Comparison of ENCODE assay signal across 2 cellular contexts in the genomic region with DNA sequence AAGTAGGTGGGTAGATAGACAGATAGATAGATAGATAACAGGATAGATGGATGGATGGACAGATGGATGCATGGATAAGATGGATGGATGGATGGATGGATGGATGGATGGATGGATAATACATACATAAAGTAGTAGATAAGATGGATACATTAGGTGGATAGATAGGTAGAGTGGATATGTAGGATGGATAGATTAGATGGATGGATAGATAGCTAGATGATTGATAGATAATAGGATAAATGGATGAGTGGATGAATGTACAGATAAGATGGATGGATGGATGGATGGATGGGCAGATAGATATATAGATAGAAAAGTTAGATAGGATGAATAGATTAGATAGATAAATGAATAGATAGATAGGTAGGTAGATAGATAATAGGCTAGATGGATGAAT.
TF ChIP-seq lines count a peak whose summit lies in the region.

No MANE protein-coding gene starts in this region.

TF ChIP-seq in HEK293, 187 proteins besides CTCF, POLR2A, EP300 and RAD21:
- TF ChIP-seq ZBTB17 (tag by site-specific recombination; IDR thresholded peaks at IDR 0.05) (peak; percentile 72), ZNF18 (tag by site-specific recombination; IDR thresholded peaks at IDR 0.05) (no peak), ZBTB6 (tag by site-specific recombination; IDR thresholded peaks at IDR 0.05) (no peak), ZNF394 (tag by site-specific recombination; IDR thresholded peaks at IDR 0.05; ENCODE audit: borderline replicate concordance) (no peak), ZNF169 (tag by site-specific recombination; IDR thresholded peaks at IDR 0.05) (no peak), ZNF366 (tag by site-specific recombination; conservative IDR thresholded peaks at IDR 0.05) (peak; percentile 63), ZNF391 (tag by site-specific recombination; IDR thresholded peaks at IDR 0.05; ENCODE audit: borderline replicate concordance, low read depth) (no peak), ZNF654 (tag by site-specific recombination; IDR thresholded peaks at IDR 0.05; ENCODE audit: low read depth) (no peak)
- TF ChIP-seq, protein P1, sequence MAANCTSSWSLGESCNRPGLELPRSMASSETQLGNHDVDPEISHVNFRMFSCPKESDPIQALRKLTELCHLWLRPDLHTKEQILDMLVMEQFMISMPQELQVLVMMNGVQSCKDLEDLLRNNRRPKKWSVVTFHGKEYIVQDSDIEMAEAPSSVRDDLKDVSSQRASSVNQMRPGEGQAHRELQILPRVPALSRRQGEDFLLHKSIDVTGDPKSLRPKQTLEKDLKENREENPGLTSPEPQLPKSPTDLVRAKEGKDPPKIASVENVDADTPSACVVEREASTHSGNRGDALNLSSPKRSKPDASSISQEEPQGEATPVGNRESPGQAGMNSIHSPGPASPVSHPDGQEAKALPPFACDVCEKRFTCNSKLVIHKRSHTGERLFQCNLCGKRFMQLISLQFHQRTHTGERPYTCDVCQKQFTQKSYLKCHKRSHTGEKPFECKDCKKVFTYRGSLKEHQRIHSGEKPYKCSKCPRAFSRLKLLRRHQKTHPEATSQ (tag by site-specific recombination; IDR thresholded peaks at IDR 0.05), result no peak
- TF ChIP-seq, protein P2, sequence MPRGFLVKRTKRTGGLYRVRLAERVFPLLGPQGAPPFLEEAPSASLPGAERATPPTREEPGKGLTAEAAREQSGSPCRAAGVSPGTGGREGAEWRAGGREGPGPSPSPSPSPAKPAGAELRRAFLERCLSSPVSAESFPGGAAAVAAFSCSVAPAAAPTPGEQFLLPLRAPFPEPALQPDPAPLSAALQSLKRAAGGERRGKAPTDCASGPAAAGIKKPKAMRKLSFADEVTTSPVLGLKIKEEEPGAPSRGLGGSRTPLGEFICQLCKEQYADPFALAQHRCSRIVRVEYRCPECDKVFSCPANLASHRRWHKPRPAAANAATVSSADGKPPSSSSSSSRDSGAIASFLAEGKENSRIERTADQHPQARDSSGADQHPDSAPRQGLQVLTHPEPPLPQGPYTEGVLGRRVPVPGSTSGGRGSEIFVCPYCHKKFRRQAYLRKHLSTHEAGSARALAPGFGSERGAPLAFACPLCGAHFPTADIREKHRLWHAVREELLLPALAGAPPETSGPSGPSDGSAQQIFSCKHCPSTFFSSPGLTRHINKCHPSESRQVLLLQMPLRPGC (tag by site-specific recombination; IDR thresholded peaks at IDR 0.05), result no peak
- TF ChIP-seq, protein P3, sequence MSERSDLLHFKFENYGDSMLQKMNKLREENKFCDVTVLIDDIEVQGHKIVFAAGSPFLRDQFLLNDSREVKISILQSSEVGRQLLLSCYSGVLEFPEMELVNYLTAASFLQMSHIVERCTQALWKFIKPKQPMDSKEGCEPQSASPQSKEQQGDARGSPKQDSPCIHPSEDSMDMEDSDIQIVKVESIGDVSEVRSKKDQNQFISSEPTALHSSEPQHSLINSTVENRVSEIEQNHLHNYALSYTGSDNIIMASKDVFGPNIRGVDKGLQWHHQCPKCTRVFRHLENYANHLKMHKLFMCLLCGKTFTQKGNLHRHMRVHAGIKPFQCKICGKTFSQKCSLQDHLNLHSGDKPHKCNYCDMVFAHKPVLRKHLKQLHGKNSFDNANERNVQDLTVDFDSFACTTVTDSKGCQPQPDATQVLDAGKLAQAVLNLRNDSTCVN (tag by site-specific recombination; optimal IDR thresholded peaks at IDR 0.05), result no peak

TF ChIP-seq in HepG2, 621 proteins besides CTCF, POLR2A, EP300 and RAD21:
- TF ChIP-seq CREB1 (IDR thresholded peaks at IDR 0.05) (no peak), CREB1 (CRISPR knock-in tag; IDR thresholded peaks at IDR 0.05) (0 out of 2 replicates have a peak, but pooled peaks have one; percentile 12), ZNF616 (CRISPR knock-in tag; IDR thresholded peaks at IDR 0.05; ENCODE audit: low read depth) (no peak), ZNF782 (CRISPR knock-in tag; IDR thresholded peaks at IDR 0.05; ENCODE audit: borderline replicate concordance) (no peak), CREM (IDR thresholded peaks at IDR 0.05) (0 out of 2 replicates have a peak, but pooled peaks have one; percentile 2), CREM (CRISPR knock-in tag; IDR thresholded peaks at IDR 0.05) (no peak)
TF ChIP-seq in HepG2: peak in this region for 2.
